In genomic region chr2:175169191-175169590, GRCh38 we compare ENCODE assay signal across 1 cellular context.
TF ChIP-seq lines count a peak whose summit lies in the region.

No MANE protein-coding gene starts in this region.

TF ChIP-seq in H1, 55 proteins besides CTCF, POLR2A, EP300 and RAD21 (continued from another document):
- TF ChIP-seq CHD7 (IDR thresholded peaks at IDR 0.05; ENCODE audit: insufficient replicate concordance, low read length), result no peak
TF ChIP-seq in H1: peak in this region for 0.
